1 cellular context compared by ENCODE assay signal in the genomic region with DNA sequence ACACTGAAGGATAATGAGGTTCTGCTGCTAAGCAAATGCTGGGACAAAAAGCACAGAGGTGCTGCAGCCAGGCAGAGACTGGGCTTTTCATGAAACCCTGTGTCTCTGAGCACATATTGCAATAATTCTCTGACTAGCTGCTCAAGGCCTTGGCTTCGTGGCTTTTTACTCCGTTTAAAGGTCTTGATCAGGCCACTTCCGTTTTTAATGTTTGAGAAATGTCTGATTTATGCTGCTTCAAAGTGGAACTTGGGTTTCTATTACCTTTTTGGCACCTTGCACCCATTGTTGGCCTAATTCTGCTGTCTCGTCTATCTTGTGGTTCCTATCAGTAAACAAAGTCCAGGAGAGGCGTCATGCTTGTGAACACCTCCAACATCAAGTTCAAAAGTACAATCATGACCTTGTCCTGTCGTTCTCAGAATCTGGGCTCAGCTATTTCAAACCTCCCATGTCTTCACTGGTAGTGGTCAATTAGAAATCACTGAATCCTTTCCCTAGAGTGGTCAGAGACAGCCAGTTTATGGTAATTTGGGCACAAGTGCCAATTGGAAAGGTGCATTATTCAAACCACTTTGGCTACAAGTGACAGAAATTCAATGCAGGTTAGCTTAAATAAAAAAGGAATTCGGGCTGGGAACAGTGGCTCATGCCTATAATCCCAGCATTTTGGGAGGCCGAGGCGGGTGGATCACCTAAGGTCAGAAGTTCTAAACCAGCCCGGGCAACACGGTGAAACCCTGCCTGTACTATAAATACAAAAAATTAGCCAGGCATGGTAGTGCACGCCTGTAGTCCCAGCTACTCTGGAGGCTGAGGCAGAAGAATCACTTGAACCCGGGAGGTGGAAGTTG.
TF ChIP-seq lines count a peak whose summit lies in the region.

No MANE protein-coding gene starts in this region.

TF ChIP-seq in HepG2, 621 proteins besides CTCF, POLR2A, EP300 and RAD21 (continued from another document and continues in another):
- TF ChIP-seq, protein P1, sequence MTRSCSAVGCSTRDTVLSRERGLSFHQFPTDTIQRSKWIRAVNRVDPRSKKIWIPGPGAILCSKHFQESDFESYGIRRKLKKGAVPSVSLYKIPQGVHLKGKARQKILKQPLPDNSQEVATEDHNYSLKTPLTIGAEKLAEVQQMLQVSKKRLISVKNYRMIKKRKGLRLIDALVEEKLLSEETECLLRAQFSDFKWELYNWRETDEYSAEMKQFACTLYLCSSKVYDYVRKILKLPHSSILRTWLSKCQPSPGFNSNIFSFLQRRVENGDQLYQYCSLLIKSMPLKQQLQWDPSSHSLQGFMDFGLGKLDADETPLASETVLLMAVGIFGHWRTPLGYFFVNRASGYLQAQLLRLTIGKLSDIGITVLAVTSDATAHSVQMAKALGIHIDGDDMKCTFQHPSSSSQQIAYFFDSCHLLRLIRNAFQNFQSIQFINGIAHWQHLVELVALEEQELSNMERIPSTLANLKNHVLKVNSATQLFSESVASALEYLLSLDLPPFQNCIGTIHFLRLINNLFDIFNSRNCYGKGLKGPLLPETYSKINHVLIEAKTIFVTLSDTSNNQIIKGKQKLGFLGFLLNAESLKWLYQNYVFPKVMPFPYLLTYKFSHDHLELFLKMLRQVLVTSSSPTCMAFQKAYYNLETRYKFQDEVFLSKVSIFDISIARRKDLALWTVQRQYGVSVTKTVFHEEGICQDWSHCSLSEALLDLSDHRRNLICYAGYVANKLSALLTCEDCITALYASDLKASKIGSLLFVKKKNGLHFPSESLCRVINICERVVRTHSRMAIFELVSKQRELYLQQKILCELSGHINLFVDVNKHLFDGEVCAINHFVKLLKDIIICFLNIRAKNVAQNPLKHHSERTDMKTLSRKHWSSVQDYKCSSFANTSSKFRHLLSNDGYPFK (CRISPR knock-in tag; IDR thresholded peaks at IDR 0.05; ENCODE audit: borderline replicate concordance), result no peak
- TF ChIP-seq GATAD1 (CRISPR knock-in tag; IDR thresholded peaks at IDR 0.05), result peak; percentile 72; the same call in 1 of the 2 replicates
- TF ChIP-seq HNRNPLL (IDR thresholded peaks at IDR 0.05; ENCODE audit: low read depth, low read length, poor library complexity, severe bottlenecking), result no peak
- TF ChIP-seq HNRNPK (IDR thresholded peaks at IDR 0.05; ENCODE audit: low read depth, low read length, poor library complexity, severe bottlenecking), result no peak
- no peak for TF ChIP-seq ZNF350 (CRISPR knock-in tag; IDR thresholded peaks at IDR 0.05; ENCODE audit: borderline replicate concordance, low read depth)
- TF ChIP-seq, protein P2, sequence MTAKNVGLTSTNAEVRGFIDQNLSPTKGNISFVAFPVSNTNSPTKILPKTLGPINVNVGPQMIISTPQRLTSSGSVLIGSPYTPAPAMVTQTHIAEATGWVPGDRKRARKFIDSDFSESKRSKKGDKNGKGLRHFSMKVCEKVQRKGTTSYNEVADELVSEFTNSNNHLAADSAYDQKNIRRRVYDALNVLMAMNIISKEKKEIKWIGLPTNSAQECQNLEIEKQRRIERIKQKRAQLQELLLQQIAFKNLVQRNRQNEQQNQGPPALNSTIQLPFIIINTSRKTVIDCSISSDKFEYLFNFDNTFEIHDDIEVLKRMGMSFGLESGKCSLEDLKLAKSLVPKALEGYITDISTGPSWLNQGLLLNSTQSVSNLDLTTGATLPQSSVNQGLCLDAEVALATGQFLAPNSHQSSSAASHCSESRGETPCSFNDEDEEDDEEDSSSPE (CRISPR knock-in tag; IDR thresholded peaks at IDR 0.05), result peak; percentile 51; the same call in 1 of the 2 replicates
- TF ChIP-seq, protein P3, sequence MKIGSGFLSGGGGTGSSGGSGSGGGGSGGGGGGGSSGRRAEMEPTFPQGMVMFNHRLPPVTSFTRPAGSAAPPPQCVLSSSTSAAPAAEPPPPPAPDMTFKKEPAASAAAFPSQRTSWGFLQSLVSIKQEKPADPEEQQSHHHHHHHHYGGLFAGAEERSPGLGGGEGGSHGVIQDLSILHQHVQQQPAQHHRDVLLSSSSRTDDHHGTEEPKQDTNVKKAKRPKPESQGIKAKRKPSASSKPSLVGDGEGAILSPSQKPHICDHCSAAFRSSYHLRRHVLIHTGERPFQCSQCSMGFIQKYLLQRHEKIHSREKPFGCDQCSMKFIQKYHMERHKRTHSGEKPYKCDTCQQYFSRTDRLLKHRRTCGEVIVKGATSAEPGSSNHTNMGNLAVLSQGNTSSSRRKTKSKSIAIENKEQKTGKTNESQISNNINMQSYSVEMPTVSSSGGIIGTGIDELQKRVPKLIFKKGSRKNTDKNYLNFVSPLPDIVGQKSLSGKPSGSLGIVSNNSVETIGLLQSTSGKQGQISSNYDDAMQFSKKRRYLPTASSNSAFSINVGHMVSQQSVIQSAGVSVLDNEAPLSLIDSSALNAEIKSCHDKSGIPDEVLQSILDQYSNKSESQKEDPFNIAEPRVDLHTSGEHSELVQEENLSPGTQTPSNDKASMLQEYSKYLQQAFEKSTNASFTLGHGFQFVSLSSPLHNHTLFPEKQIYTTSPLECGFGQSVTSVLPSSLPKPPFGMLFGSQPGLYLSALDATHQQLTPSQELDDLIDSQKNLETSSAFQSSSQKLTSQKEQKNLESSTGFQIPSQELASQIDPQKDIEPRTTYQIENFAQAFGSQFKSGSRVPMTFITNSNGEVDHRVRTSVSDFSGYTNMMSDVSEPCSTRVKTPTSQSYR (CRISPR knock-in tag; IDR thresholded peaks at IDR 0.05; ENCODE audit: borderline replicate concordance), result peak; percentile 71; the same call in 1 of the 2 replicates
- no peak for TF ChIP-seq SETDB1 (CRISPR knock-in tag; IDR thresholded peaks at IDR 0.05; ENCODE audit: borderline replicate concordance)
- peak; percentile 82 for TF ChIP-seq HDAC1 (CRISPR knock-in tag; IDR thresholded peaks at IDR 0.05)
- TF ChIP-seq, protein P4, sequence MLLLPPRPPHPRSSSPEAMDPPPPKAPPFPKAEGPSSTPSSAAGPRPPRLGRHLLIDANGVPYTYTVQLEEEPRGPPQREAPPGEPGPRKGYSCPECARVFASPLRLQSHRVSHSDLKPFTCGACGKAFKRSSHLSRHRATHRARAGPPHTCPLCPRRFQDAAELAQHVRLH (CRISPR knock-in tag; IDR thresholded peaks at IDR 0.05; ENCODE audit: borderline replicate concordance, low read depth), result no peak
- no peak for TF ChIP-seq FOXM1 (CRISPR knock-in tag; IDR thresholded peaks at IDR 0.05)
- no peak for TF ChIP-seq SRSF1 (optimal IDR thresholded peaks at IDR 0.05; ENCODE audit: low read depth, low read length)
- TF ChIP-seq, protein P5, sequence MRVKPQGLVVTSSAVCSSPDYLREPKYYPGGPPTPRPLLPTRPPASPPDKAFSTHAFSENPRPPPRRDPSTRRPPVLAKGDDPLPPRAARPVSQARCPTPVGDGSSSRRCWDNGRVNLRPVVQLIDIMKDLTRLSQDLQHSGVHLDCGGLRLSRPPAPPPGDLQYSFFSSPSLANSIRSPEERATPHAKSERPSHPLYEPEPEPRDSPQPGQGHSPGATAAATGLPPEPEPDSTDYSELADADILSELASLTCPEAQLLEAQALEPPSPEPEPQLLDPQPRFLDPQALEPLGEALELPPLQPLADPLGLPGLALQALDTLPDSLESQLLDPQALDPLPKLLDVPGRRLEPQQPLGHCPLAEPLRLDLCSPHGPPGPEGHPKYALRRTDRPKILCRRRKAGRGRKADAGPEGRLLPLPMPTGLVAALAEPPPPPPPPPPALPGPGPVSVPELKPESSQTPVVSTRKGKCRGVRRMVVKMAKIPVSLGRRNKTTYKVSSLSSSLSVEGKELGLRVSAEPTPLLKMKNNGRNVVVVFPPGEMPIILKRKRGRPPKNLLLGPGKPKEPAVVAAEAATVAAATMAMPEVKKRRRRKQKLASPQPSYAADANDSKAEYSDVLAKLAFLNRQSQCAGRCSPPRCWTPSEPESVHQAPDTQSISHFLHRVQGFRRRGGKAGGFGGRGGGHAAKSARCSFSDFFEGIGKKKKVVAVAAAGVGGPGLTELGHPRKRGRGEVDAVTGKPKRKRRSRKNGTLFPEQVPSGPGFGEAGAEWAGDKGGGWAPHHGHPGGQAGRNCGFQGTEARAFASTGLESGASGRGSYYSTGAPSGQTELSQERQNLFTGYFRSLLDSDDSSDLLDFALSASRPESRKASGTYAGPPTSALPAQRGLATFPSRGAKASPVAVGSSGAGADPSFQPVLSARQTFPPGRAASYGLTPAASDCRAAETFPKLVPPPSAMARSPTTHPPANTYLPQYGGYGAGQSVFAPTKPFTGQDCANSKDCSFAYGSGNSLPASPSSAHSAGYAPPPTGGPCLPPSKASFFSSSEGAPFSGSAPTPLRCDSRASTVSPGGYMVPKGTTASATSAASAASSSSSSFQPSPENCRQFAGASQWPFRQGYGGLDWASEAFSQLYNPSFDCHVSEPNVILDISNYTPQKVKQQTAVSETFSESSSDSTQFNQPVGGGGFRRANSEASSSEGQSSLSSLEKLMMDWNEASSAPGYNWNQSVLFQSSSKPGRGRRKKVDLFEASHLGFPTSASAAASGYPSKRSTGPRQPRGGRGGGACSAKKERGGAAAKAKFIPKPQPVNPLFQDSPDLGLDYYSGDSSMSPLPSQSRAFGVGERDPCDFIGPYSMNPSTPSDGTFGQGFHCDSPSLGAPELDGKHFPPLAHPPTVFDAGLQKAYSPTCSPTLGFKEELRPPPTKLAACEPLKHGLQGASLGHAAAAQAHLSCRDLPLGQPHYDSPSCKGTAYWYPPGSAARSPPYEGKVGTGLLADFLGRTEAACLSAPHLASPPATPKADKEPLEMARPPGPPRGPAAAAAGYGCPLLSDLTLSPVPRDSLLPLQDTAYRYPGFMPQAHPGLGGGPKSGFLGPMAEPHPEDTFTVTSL (CRISPR knock-in tag; IDR thresholded peaks at IDR 0.05; ENCODE audit: borderline replicate concordance), result peak; percentile 73; the same call in 1 of the 2 replicates
- no peak for TF ChIP-seq AFF4 (CRISPR knock-in tag; IDR thresholded peaks at IDR 0.05)
- no peak for TF ChIP-seq YY1 (IDR thresholded peaks at IDR 0.05; ENCODE audit: insufficient read depth, insufficient replicate concordance, low read depth, low read length)
- TF ChIP-seq ZNF101 (CRISPR knock-in tag; IDR thresholded peaks at IDR 0.05; ENCODE audit: borderline replicate concordance, low read depth), result no peak
- no peak for TF ChIP-seq MATR3 (CRISPR knock-in tag; IDR thresholded peaks at IDR 0.05)
- TF ChIP-seq AGO2 (optimal IDR thresholded peaks at IDR 0.05; ENCODE audit: low read depth, low read length), result no peak
- no peak for TF ChIP-seq ZNF24 (IDR thresholded peaks at IDR 0.05)
